In the genomic region with DNA sequence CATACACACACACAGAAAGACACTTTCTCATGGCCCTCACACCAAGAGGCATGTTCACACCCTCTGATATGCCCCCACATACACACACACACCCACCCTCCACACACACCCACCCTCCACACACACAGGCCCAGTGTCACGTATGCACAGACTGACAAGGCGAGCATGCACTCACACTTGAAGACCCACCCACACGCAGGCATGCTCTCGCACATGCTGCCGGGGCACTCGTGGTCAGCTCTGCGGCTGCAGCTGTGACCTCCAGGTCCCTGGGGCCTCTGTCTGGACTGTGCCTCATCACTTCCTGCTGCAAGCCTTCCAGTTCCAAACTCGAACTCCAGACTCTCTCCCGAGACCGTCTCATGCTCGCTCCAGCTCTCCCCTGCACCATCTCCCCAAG, we compare ENCODE assay signal across 10 cellular contexts. TPM values are rescaled to one million over a fixed set of nuclear protein-coding genes. Genes with fewer than 3 reads are reported as not detected.
A peak's percentile ranks its signal among the peaks of the same experiment; 100 is the strongest.
DNase-seq lines count a peak whose midpoint lies in the region; ATAC-seq, FAIRE-seq and TF ChIP-seq lines count a peak whose summit lies in the region.
"Had no signal": no experiment of that assay in that cellular context is flagged by ENCODE, and none has a peak within 500 bp of the region (broad histone marks: within the 10 kb centered on the region; RNA-seq: fewer than 3 reads in every experiment).

No MANE protein-coding gene starts in this region.

- peaks cover 22 to 36% of the 10 kb centered on the region in 2 donors for H3K4me1 ChIP-seq in muscle layer of duodenum (ENCODE audit: control insufficient read depth in 1 of 2, insufficient read depth in 2 of 2, low read length in 2 of 2)

- H3K9me3 Mint-ChIP-seq in activated T-cell treated with anti-CD3 and anti-CD28 coated beads, Interleukin-2, amount 50 U/mL, for 72 hours = no peaks in the 10 kb centered on the region

- H3K36me3 Mint-ChIP-seq in activated T-cell treated with anti-CD3 and anti-CD28 coated beads, Interleukin-2, amount 50 U/mL, for 72 hours (ENCODE audit: insufficient read depth in 2 of 2) = no peaks in the 10 kb centered on the region

- peak; percentile 49 for ATAC-seq in HG02798 (IDR thresholded peaks at IDR 0.05; ENCODE audit: poor library complexity, unreplicated experiment)
- ATAC-seq in activated T-cell treated with anti-CD3 and anti-CD28 coated beads, Interleukin-2, amount 50 U/mL, for 72 hours (replicated peaks in 1 of 2) = no peak

- no peaks in the 10 kb centered on the region for H3K27me3 ChIP-seq in muscle layer of duodenum (ENCODE audit: low read depth, low read length)

- TF ChIP-seq CTCF in coronary artery (IDR thresholded peaks at IDR 0.05) (no peak), D721Med (IDR thresholded peaks at IDR 0.05; ENCODE audit: insufficient read depth, missing control alignments) (no peak)

- no peaks in the 10 kb centered on the region for H3K9me3 ChIP-seq in muscle layer of duodenum (ENCODE audit: control insufficient read depth in 1 of 2, low read length in 2 of 2)

- no peak overlapping the region for H3K4me3 Mint-ChIP-seq in activated T-cell treated with anti-CD3 and anti-CD28 coated beads, Interleukin-2, amount 50 U/mL, for 72 hours

- H3K36me3 ChIP-seq in muscle layer of duodenum (ENCODE audit: control insufficient read depth in 1 of 2, insufficient read depth in 2 of 2, low read length in 2 of 2) = peaks cover 0 to 3% of the 10 kb centered on the region in 2 donors

- peak overlapping the region; percentile 42 for H3K4me3 ChIP-seq in coronary artery
- H3K4me3 ChIP-seq in muscle layer of duodenum (ENCODE audit: low read depth in 1 of 2, low read length in 2 of 2) = peak overlapping the region; percentile 17 to 37

- no peak overlapping the region for H3K27ac Mint-ChIP-seq in activated T-cell treated with anti-CD3 and anti-CD28 coated beads, Interleukin-2, amount 50 U/mL, for 72 hours

- H3K27me3 Mint-ChIP-seq in activated T-cell treated with anti-CD3 and anti-CD28 coated beads, Interleukin-2, amount 50 U/mL, for 72 hours (ENCODE audit: low read depth) = no peaks in the 10 kb centered on the region

- TF ChIP-seq POLR2A in GM12892 (IDR thresholded peaks at IDR 0.05; ENCODE audit: low read depth, low read length) = no peak

- no peaks in the 10 kb centered on the region for H3K4me1 Mint-ChIP-seq in activated T-cell treated with anti-CD3 and anti-CD28 coated beads, Interleukin-2, amount 50 U/mL, for 72 hours (ENCODE audit: low read depth)

- DNase-seq in AG08395 (ENCODE audit: low spot score) = peak; percentile 79
- DNase-seq in coronary artery (ENCODE audit: low spot score) = peak; percentile 78
- DNase-seq in D721Med (ENCODE audit: insufficient read length, low spot score) = no peak
- DNase-seq in NCI-H345 (lab: John Stamatoyannopoulos, UW) = no peak
- DNase-seq in activated T-cell treated with anti-CD3 and anti-CD28 coated beads, Interleukin-2, amount 50 U/mL, for 72 hours = no peak
- no peak for DNase-seq in GM12892 (ENCODE audit: insufficient read length)
- DNase-seq: DMS79 treated with DMSO at 0.1 percent for 48 hours, NCI-H446 had no signal

- H3K27ac ChIP-seq in coronary artery (peak overlapping the region in 1 of 2 donors; percentile 86), muscle layer of duodenum (ENCODE audit: low read length) (peak overlapping the region; percentile 60)

- FAIRE-seq in D721Med (lab: Jason Lieb, UNC) = no peak
- no peak for FAIRE-seq in GM12892 (lab: Jason Lieb, UNC)

RNA-seq across cellular contexts. Expression of gene DCHS1, which starts 9.6 kb away (rescaled TPM):
- total RNA-seq in activated T-cell treated with anti-CD3 and anti-CD28 coated beads, Interleukin-2, amount 50 U/mL, for 72 hours = 1 to 10 TPM; 2.1 to 2.9 TPM
- 0.34 TPM for polyA plus RNA-seq in GM12892 (2012; ENCODE audit: missing spikeins)

RNA-seq across cellular contexts. Expression of gene TPP1, which starts 26.8 kb away (rescaled TPM):
- total RNA-seq in activated T-cell treated with anti-CD3 and anti-CD28 coated beads, Interleukin-2, amount 50 U/mL, for 72 hours = 10 to 100 TPM; 56.0 to 62.1 TPM
- polyA plus RNA-seq in GM12892 (2012; ENCODE audit: missing spikeins) = 29.4 TPM

RNA-seq across cellular contexts. Expression of gene TAF10, which starts 34.0 kb away (rescaled TPM):
- 100 to 1,000 TPM; 108 to 123 TPM for total RNA-seq in activated T-cell treated with anti-CD3 and anti-CD28 coated beads, Interleukin-2, amount 50 U/mL, for 72 hours
- 227 TPM for polyA plus RNA-seq in GM12892 (2012; ENCODE audit: missing spikeins)

RNA-seq across cellular contexts. Expression of gene MRPL17, which starts 37.1 kb away (rescaled TPM):
- total RNA-seq in activated T-cell treated with anti-CD3 and anti-CD28 coated beads, Interleukin-2, amount 50 U/mL, for 72 hours = 10 to 100 TPM; 38.2 to 39.8 TPM
- 92.5 TPM for polyA plus RNA-seq in GM12892 (2012; ENCODE audit: missing spikeins)

RNA-seq across cellular contexts. Expression of gene ILK, which starts 42.5 kb away (rescaled TPM):
- 100 to 1,000 TPM; 114 to 118 TPM for total RNA-seq in activated T-cell treated with anti-CD3 and anti-CD28 coated beads, Interleukin-2, amount 50 U/mL, for 72 hours
- 72.8 TPM for polyA plus RNA-seq in GM12892 (2012; ENCODE audit: missing spikeins)

Comparison
In these comparisons a context has a peak if more than half of its experiments do, and no peak if none do; other contexts are left out.
1. DNase-seq: peak in AG08395 (single experiment) and coronary artery (single experiment); none in D721Med (single experiment), NCI-H345 (single experiment), activated T-cell treated with anti-CD3 and anti-CD28 coated beads, Interleukin-2, amount 50 U/mL, for 72 hours (0 of 2) and GM12892 (single experiment).